In genomic region chr7:4221043-4221442, GRCh38 we compare ENCODE assay signal across 3 cellular contexts.
"Had no signal": no experiment of that assay in that cellular context is flagged by ENCODE, and none has a peak within 500 bp of the region (broad histone marks: within the 10 kb centered on the region; RNA-seq: fewer than 3 reads in every experiment).

No MANE protein-coding gene starts in this region.

- ATAC-seq: GM12878 had no signal

- DNase-seq: GDM1, GF-D8 had no signal

- H3K4me3 ChIP-seq: GM12878 had no signal
